14 cellular contexts compared by ENCODE assay signal in genomic region chr22:31448382-31448781, GRCh38. TPM values are rescaled to one million over a fixed set of nuclear protein-coding genes. Genes with fewer than 3 reads are reported as not detected.
DNase-seq lines count a peak whose midpoint lies in the region; ATAC-seq and TF ChIP-seq lines count a peak whose summit lies in the region.
"Had no signal": no experiment of that assay in that cellular context is flagged by ENCODE, and none has a peak within 500 bp of the region (broad histone marks: within the 10 kb centered on the region; RNA-seq: fewer than 3 reads in every experiment).

No MANE protein-coding gene starts in this region.

- H3K36me3 Mint-ChIP-seq in CD4-positive, alpha-beta memory T cell: peaks cover 9 to 52% of the 10 kb centered on the region in 2 donors
- H3K36me3 Mint-ChIP-seq in HFFc6 (ENCODE audit: low read depth) (peaks cover 14% of the 10 kb centered on the region), naive B cell (peaks cover 0 to 8% of the 10 kb centered on the region in 2 donors)

- peaks cover 24% of the 10 kb centered on the region for H3K36me3 ChIP-seq in CD4-positive, alpha-beta memory T cell (ENCODE audit: insufficient read depth, low read length)
- peaks cover 0 to 88% (median 13%) of the 10 kb centered on the region in 9 donors for H3K36me3 ChIP-seq in heart right ventricle

- H3K4me3 ChIP-seq in CD4-positive, alpha-beta memory T cell (ENCODE audit: low read length in 2 of 2): no peak overlapping the region
- H3K4me3 ChIP-seq in heart right ventricle: no peak overlapping the region

- no peaks in the 10 kb centered on the region for H3K27me3 ChIP-seq in CD4-positive, alpha-beta memory T cell (ENCODE audit: insufficient read depth, low read length)
- no peaks in the 10 kb centered on the region for H3K27me3 ChIP-seq in heart right ventricle
- H3K27me3 ChIP-seq: BE2C had no signal

- H3K27ac Mint-ChIP-seq in CD4-positive, alpha-beta memory T cell: peak overlapping the region in 5 of 7 donors; percentile 21 to 70 (median 31)
- H3K27ac Mint-ChIP-seq in HFFc6: 0 out of 2 replicates have a peak overlapping the region, but pooled peaks have one; percentile 20
- peak overlapping the region in 4 of 6 donors; percentile 33 to 66 (median 50) for H3K27ac Mint-ChIP-seq in naive B cell
- H3K27ac Mint-ChIP-seq: CD8-positive, alpha-beta T cell had no signal

- POLR2A ChIA-PET in CD4-positive, alpha-beta memory T cell (lab: Charles Lee; ENCODE audit: partially characterized antibody): interaction anchor here (0.7 kb wide), 1 partner anchor 814 kb away, joined by 3 read pairs; no protein-coding TSS in a partner anchor

- H3K9me3 ChIP-seq in CD4-positive, alpha-beta memory T cell (ENCODE audit: control insufficient read depth in 1 of 2, low read length in 2 of 2): no peaks in the 10 kb centered on the region
- no peaks in the 10 kb centered on the region for H3K9me3 ChIP-seq in heart right ventricle
- H3K9me3 ChIP-seq: BE2C had no signal

- CTCF ChIA-PET in CD4-positive, alpha-beta memory T cell (lab: Charles Lee; ENCODE audit: partially characterized antibody): no interaction called here

- WGBS in heart right ventricle, 2 donors: 30 to 52% methylated on average over 2 of the region's 2 CpGs

- ATAC-seq in heart right ventricle: peak in 7 of 8 donors; percentile 16 to 73 (median 45)
- no peak for ATAC-seq in naive B cell (ENCODE audit: low read depth in 2 of 2)
- no peak for ATAC-seq in HG03520 (IDR thresholded peaks at IDR 0.05; ENCODE audit: unreplicated experiment)
- ATAC-seq: CD8-positive, alpha-beta T cell had no signal

- no peaks in the 10 kb centered on the region for H3K4me1 ChIP-seq in CD4-positive, alpha-beta memory T cell (ENCODE audit: insufficient read depth, low read length)
- H3K4me1 ChIP-seq in heart right ventricle: peaks cover 0 to 73% (median 13%) of the 10 kb centered on the region in 9 donors
- H3K4me1 ChIP-seq: BE2C had no signal

- TF ChIP-seq CTCF in HFFc6 (IDR thresholded peaks at IDR 0.05): no peak
- no peak for TF ChIP-seq CTCF in heart right ventricle (IDR thresholded peaks at IDR 0.05)

- DNase-seq in CD4-positive, alpha-beta memory T cell: no peak
- DNase-seq in HFFc6: no peak
- DNase-seq in heart right ventricle: no peak
- no peak for DNase-seq in naive B cell
- DNase-seq in NCI-H524 (lab: John Stamatoyannopoulos, UW): no peak
- no peak for DNase-seq in dedifferentiated amniotic fluid mesenchymal stem cell (ENCODE audit: extremely low spot score)
- DNase-seq: BE2C; CD8-positive, alpha-beta T cell; DND-41; NCI-H2029; NCI-H2171 treated with DMSO at 0.1 percent for 48 hours; NCI-H510A; SIG-M5 had no signal

- H3K4me3 Mint-ChIP-seq in CD4-positive, alpha-beta memory T cell: no peak overlapping the region
- H3K4me3 Mint-ChIP-seq in HFFc6: no peak overlapping the region
- no peak overlapping the region for H3K4me3 Mint-ChIP-seq in naive B cell
- H3K4me3 Mint-ChIP-seq: CD8-positive, alpha-beta T cell had no signal

- no peaks in the 10 kb centered on the region for H3K9me3 Mint-ChIP-seq in CD4-positive, alpha-beta memory T cell
- H3K9me3 Mint-ChIP-seq in HFFc6 (no peaks in the 10 kb centered on the region), naive B cell (no peaks in the 10 kb centered on the region)
- H3K9me3 Mint-ChIP-seq: CD8-positive, alpha-beta T cell had no signal

- no peaks in the 10 kb centered on the region for H3K4me1 Mint-ChIP-seq in CD4-positive, alpha-beta memory T cell
- H3K4me1 Mint-ChIP-seq in HFFc6 (ENCODE audit: low read depth): peaks cover 12% of the 10 kb centered on the region
- H3K4me1 Mint-ChIP-seq in naive B cell: peaks cover 7 to 28% (median 19%) of the 10 kb centered on the region in 3 donors

- no peaks in the 10 kb centered on the region for H3K27me3 Mint-ChIP-seq in CD4-positive, alpha-beta memory T cell
- peaks cover 2% of the 10 kb centered on the region; the same call in 1 of the 2 replicates for H3K27me3 Mint-ChIP-seq in HFFc6 (ENCODE audit: insufficient read depth)
- H3K27me3 Mint-ChIP-seq in naive B cell: no peaks in the 10 kb centered on the region

- H3K27ac ChIP-seq in CD4-positive, alpha-beta memory T cell (ENCODE audit: low read depth, low read length): no peak overlapping the region
- peak overlapping the region in 9 of 10 donors; percentile 7 to 83 (median 73) for H3K27ac ChIP-seq in heart right ventricle

- intact Hi-C loops in CD4-positive, alpha-beta memory T cell (cut with micrococcal nuclease): no loop called here
- intact Hi-C loops in heart right ventricle (cut with DNase I): no loop called here

RNA-seq across cellular contexts. Expression of gene EIF4ENIF1, which starts 41.3 kb away (rescaled TPM):
- 10 to 100 TPM; 41.9 to 50.7 TPM for total RNA-seq in CD4-positive, alpha-beta memory T cell
- 10 to 100 TPM in 1 of 2 donors, 1 to 10 TPM in 1; 6.6 to 17.2 TPM for polyA plus RNA-seq in CD4-positive, alpha-beta memory T cell
- 10 to 100 TPM; 23.7 to 27.3 (median 25.5) TPM for total RNA-seq in HFFc6 (2021; fragmentation: NEBNext Ultra II Directional; extraction: Animal tissue kit (Norgen Biotek cat#: 25700))
- 10 to 100 TPM; 20.3 to 31.9 (median 22.7) TPM for total RNA-seq in heart right ventricle
- polyA plus RNA-seq in heart right ventricle (10 to 100 TPM in 1 of 2 donors, 1 to 10 TPM in 1; 9.0 to 10.3 TPM), naive B cell (ENCODE audit: low read depth in 6 of 6) (10 to 100 TPM in 4 of 6 donors, 1 to 10 TPM in 2; 5.8 to 17.3 (median 12.2) TPM)

RNA-seq across cellular contexts. Expression of gene SFI1, which starts 48.0 kb away (rescaled TPM):
- 100 to 1,000 TPM; 323 to 333 TPM for total RNA-seq in CD4-positive, alpha-beta memory T cell
- 10 to 100 TPM; 14.7 to 40.5 TPM for polyA plus RNA-seq in CD4-positive, alpha-beta memory T cell
- 10 to 100 TPM in 5 of 6 experiments, 1 to 10 TPM in 1; 8.3 to 12.1 (median 11.3) TPM for total RNA-seq in HFFc6 (2021; fragmentation: NEBNext Ultra II Directional; extraction: Animal tissue kit (Norgen Biotek cat#: 25700))
- 10 to 100 TPM in 1 of 10 donors, 1 to 10 TPM in 9; 6.1 to 12.1 (median 7.3) TPM for total RNA-seq in heart right ventricle
- polyA plus RNA-seq in heart right ventricle (10 to 100 TPM in 1 of 2 donors, 1 to 10 TPM in 1; 4.7 to 20.1 TPM), naive B cell (ENCODE audit: low read depth in 6 of 6) (10 to 100 TPM in 2 of 6 donors, 1 to 10 TPM in 4; 3.3 to 21.1 (median 8.7) TPM)

RNA-seq across cellular contexts. Expression of gene DRG1, which starts 49.0 kb away (rescaled TPM):
- 10 to 100 TPM; 80.3 to 82.5 TPM for total RNA-seq in CD4-positive, alpha-beta memory T cell
- 100 to 1,000 TPM in 1 of 2 donors, 10 to 100 TPM in 1; 74.8 to 128 TPM for polyA plus RNA-seq in CD4-positive, alpha-beta memory T cell
- total RNA-seq in HFFc6 (2021; fragmentation: NEBNext Ultra II Directional; extraction: Animal tissue kit (Norgen Biotek cat#: 25700)): 10 to 100 TPM; 63.7 to 74.9 (median 66.4) TPM
- total RNA-seq in heart right ventricle: 10 to 100 TPM; 50.4 to 76.7 (median 60.2) TPM
- polyA plus RNA-seq in heart right ventricle (10 to 100 TPM; 65.7 to 71.7 TPM), naive B cell (ENCODE audit: low read depth in 6 of 6) (100 to 1,000 TPM in 4 of 6 donors, 10 to 100 TPM in 2; 91.4 to 118 (median 110) TPM)

Comparison
In these comparisons a context has a peak if more than half of its experiments do, and no peak if none do; other contexts are left out.
1. ATAC-seq: peak in heart right ventricle (7 of 8); none in naive B cell (0 of 2) and HG03520 (single experiment).
2. RNA of gene SFI1, which starts 48.0 kb away (total RNA-seq): 323 to 333 TPM in CD4-positive, alpha-beta memory T cell; 8.3 to 12.1 TPM in HFFc6 and 6.1 to 12.1 TPM in heart right ventricle; every median in the first group is over 10 times any median in the second.
3. Peak in every context shown above with its lines, with median percentiles within 50 percentile points of each other: H3K27ac Mint-ChIP-seq.